ENCODE assay signal across 8 cellular contexts in the genomic region with DNA sequence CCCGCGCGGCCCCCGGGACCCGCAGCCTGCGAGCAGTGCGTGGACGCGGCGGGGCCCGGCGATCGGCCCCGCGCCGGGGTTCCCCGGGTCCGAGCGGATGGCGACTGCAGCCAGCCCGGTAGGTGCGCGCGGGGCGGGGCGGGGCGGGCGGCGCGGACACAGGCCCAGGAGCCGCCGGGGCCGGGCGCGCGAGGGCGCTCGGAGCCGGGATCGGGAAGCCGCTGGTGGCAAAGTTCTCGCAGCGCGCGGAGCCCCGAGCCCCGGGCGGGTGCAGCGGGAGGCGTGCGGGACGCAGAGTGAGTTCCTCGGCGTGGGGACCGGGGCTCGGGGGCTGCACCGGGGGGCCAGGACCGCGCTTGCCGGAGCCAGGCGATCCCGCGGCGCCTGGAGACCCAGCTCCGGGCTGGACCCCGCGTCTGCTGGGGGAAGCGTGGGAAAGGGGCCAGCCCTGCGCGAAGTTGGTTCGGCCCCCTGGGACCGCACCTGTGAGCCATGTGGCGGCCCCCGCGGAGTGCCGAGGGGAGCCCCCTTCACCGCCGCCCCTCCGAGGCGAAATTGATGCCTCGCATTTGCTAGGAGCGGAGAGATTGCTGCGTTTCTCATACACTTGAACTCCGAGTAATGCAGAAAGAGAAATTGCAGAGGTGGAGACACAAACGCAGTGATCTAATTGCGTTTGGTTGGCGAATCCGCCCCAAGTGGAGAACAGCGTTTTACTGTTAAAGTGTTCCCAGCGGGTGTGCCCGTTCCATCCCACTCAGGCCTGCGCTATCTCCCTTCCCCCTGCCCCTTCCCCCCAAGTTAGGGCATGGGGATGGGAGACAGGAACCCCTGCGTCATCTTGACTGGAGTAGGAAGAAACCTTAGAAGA.
DNase-seq lines count a peak whose midpoint lies in the region; ATAC-seq and TF ChIP-seq lines count a peak whose summit lies in the region.

No MANE protein-coding gene starts in this region.

- H3K27me3 ChIP-seq in HCT116 (ENCODE audit: insufficient read depth, low read length) = no peaks in the 10 kb centered on the region
- peaks cover 0 to 8% of the 10 kb centered on the region in 2 donors for H3K27me3 ChIP-seq in naive thymus-derived CD4-positive, alpha-beta T cell (ENCODE audit: control insufficient read depth in 2 of 2, insufficient read depth in 2 of 2, low read length in 2 of 2)

- CTCF ChIA-PET in HCT116 (lab: Charles Lee) = no interaction called here
- CTCF ChIA-PET in activated CD8-positive, alpha-beta memory T cell treated with anti-CD3 and anti-CD28 coated beads, Interleukin-2, amount 10 ng/mL, durations not matched to agents 7 days and 5 days (lab: Charles Lee) = no interaction called here
- CTCF ChIA-PET in naive thymus-derived CD4-positive, alpha-beta T cell (lab: Charles Lee) = no interaction called here

- H3K4me2 ChIP-seq in HCT116 (ENCODE audit: low read length) = peak overlapping the region; percentile 91

- peak overlapping the region; percentile 65; the same call in 1 of the 2 replicates for H3K27ac ChIP-seq in HCT116 (ENCODE audit: low read depth, low read length)
- H3K27ac ChIP-seq in naive thymus-derived CD4-positive, alpha-beta T cell (ENCODE audit: low read depth, low read length) = no peak overlapping the region

- H3K4me3 ChIP-seq in HCT116 (replicated peaks in 1 of 2; ENCODE audit: low read depth in 1 of 2, low read length in 2 of 2) (peak overlapping the region; percentile 62 to 78), fibroblast of pulmonary artery (replicated peaks; ENCODE audit: low read depth, low read length) (peak overlapping the region; percentile 48)
- peak overlapping the region; percentile 16 for H3K4me3 ChIP-seq in naive thymus-derived CD4-positive, alpha-beta T cell (ENCODE audit: low read length)

- H3K9me3 Mint-ChIP-seq in activated CD8-positive, alpha-beta memory T cell treated with anti-CD3 and anti-CD28 coated beads, Interleukin-2, amount 10 ng/mL, durations not matched to agents 7 days and 5 days (ENCODE audit: low read depth) = no peaks in the 10 kb centered on the region
- H3K9me3 Mint-ChIP-seq in naive thymus-derived CD4-positive, alpha-beta T cell = peaks cover 0 to 2% (median 0%) of the 10 kb centered on the region in 11 donors

- TF ChIP-seq RAD21 in HCT116 (IDR thresholded peaks at IDR 0.05; ENCODE audit: low read depth) = peak; percentile 24; the same call in 1 of the 2 replicates

- POLR2A ChIA-PET in HCT116 (lab: Charles Lee) = no interaction called here
- POLR2A ChIA-PET in naive thymus-derived CD4-positive, alpha-beta T cell (lab: Charles Lee) = no interaction called here

- H2AFZ ChIP-seq in HCT116 (ENCODE audit: low read depth, low read length, poor library complexity, severe bottlenecking) = no peak overlapping the region

- peaks cover 5 to 14% of the 10 kb centered on the region in 2 experiments; a peak in 3 of 4 replicates for H3K4me1 ChIP-seq in HCT116 (ENCODE audit: control insufficient read depth in 1 of 2, insufficient read depth in 2 of 2, low read length in 2 of 2)
- H3K4me1 ChIP-seq in naive thymus-derived CD4-positive, alpha-beta T cell (ENCODE audit: control insufficient read depth in 2 of 2, insufficient read depth in 2 of 2, low read length in 2 of 2) = peaks cover 0 to 5% of the 10 kb centered on the region in 2 donors

- intact Hi-C loops in HCT116 (cut with micrococcal nuclease) = no loop called here
- intact Hi-C loops in naive thymus-derived CD4-positive, alpha-beta T cell (cut with micrococcal nuclease) = loop anchor here in 1 of 2 donors (2.0 kb wide), 1 partner anchor 102 kb away; no protein-coding TSS in a partner anchor

- no peaks in the 10 kb centered on the region for H3K9me3 ChIP-seq in HCT116 (ENCODE audit: control insufficient read depth in 1 of 2, insufficient read depth in 1 of 2, low read depth in 1 of 2, low read length in 2 of 2)
- H3K9me3 ChIP-seq in naive thymus-derived CD4-positive, alpha-beta T cell (ENCODE audit: control insufficient read depth in 2 of 3, low read length in 3 of 3) = no peaks in the 10 kb centered on the region

- peaks cover 44% of the 10 kb centered on the region for H3K27me3 Mint-ChIP-seq in activated CD8-positive, alpha-beta memory T cell treated with anti-CD3 and anti-CD28 coated beads, Interleukin-2, amount 10 ng/mL, durations not matched to agents 7 days and 5 days
- H3K27me3 Mint-ChIP-seq in naive thymus-derived CD4-positive, alpha-beta T cell = peaks cover 39 to 58% (median 49%) of the 10 kb centered on the region in 5 donors

- H3K9me2 ChIP-seq in HCT116 (ENCODE audit: insufficient read depth) = no peaks in the 10 kb centered on the region

- H3K4me3 Mint-ChIP-seq in activated CD8-positive, alpha-beta memory T cell treated with anti-CD3 and anti-CD28 coated beads, Interleukin-2, amount 10 ng/mL, durations not matched to agents 7 days and 5 days = no peak overlapping the region
- peak overlapping the region in 9 of 10 donors; percentile 52 to 75 (median 63) for H3K4me3 Mint-ChIP-seq in naive thymus-derived CD4-positive, alpha-beta T cell

- H3K9ac ChIP-seq in HCT116 (ENCODE audit: low read length) = peak overlapping the region; percentile 71

- ATAC-seq in HCT116 = peak; percentile 76
- peak; percentile 37 for ATAC-seq in activated CD8-positive, alpha-beta memory T cell treated with anti-CD3 and anti-CD28 coated beads, Interleukin-2, amount 10 ng/mL, durations not matched to agents 7 days and 5 days
- ATAC-seq in naive thymus-derived CD4-positive, alpha-beta T cell = no peak

- TF ChIP-seq CTCF in HCT116 (IDR thresholded peaks at IDR 0.05 in 2 of 3, conservative IDR thresholded peaks at IDR 0.05 in 1 of 3; ENCODE audit: borderline replicate concordance in 1 of 3, insufficient read depth in 1 of 3, low read depth in 2 of 3, low read length in 2 of 3) (no peak), fibroblast of pulmonary artery (IDR thresholded peaks at IDR 0.05; ENCODE audit: low read length, missing control alignments) (no peak)

- DNase-seq in CD1c-positive myeloid dendritic cell (ENCODE audit: extremely low spot score) (peak; percentile 35), HCT116 (ENCODE audit: low read depth, low spot score) (no peak), fibroblast of pulmonary artery (ENCODE audit: low read depth) (peak; percentile 23), SKM-1 treated with dmso at 0.1 percent for 144 hours (lab: John Stamatoyannopoulos, UW; ENCODE audit: unreplicated experiment) (no peak), cortex of kidney (lab: John Stamatoyannopoulos, UW) (no peak)
- DNase-seq in activated CD8-positive, alpha-beta memory T cell treated with anti-CD3 and anti-CD28 coated beads, Interleukin-2, amount 10 ng/mL, durations not matched to agents 7 days and 5 days = no peak
- DNase-seq in naive thymus-derived CD4-positive, alpha-beta T cell = peak in 2 of 9 donors; percentile 11 to 47
- no peak for DNase-seq in activated effector memory CD4-positive, alpha-beta T cell treated with Interleukin-2 at 50 U/mL for 16 hours

- no peaks in the 10 kb centered on the region for H3K36me3 Mint-ChIP-seq in activated CD8-positive, alpha-beta memory T cell treated with anti-CD3 and anti-CD28 coated beads, Interleukin-2, amount 10 ng/mL, durations not matched to agents 7 days and 5 days
- H3K36me3 Mint-ChIP-seq in naive thymus-derived CD4-positive, alpha-beta T cell = no peaks in the 10 kb centered on the region

- no peaks in the 10 kb centered on the region for H4K20me1 ChIP-seq in HCT116 (ENCODE audit: insufficient read depth)

- BruUV-seq in HCT116 (replicated peaks; lab: Mats Ljungman, UMichigan) = no TSS peak

- H3K4me1 Mint-ChIP-seq in activated CD8-positive, alpha-beta memory T cell treated with anti-CD3 and anti-CD28 coated beads, Interleukin-2, amount 10 ng/mL, durations not matched to agents 7 days and 5 days = peaks cover 2% of the 10 kb centered on the region
- peaks cover 3 to 15% (median 5%) of the 10 kb centered on the region in 7 donors for H3K4me1 Mint-ChIP-seq in naive thymus-derived CD4-positive, alpha-beta T cell

- no peaks in the 10 kb centered on the region for H3K36me3 ChIP-seq in HCT116 (ENCODE audit: control insufficient read depth in 1 of 2, insufficient read depth in 2 of 2, low read length in 2 of 2)
- H3K36me3 ChIP-seq in naive thymus-derived CD4-positive, alpha-beta T cell (ENCODE audit: control insufficient read depth in 2 of 3, insufficient read depth in 3 of 3, low read length in 3 of 3) = no peaks in the 10 kb centered on the region

- RAD21 ChIA-PET in HCT116 (lab: Charles Lee; ENCODE audit: low non-redundant PET in 1 of 2, low total read pairs in 2 of 2, uncharacterized antibody in 2 of 2, unreplicated experiment in 2 of 2) = no interaction called here

- H3K27ac Mint-ChIP-seq in activated CD8-positive, alpha-beta memory T cell treated with anti-CD3 and anti-CD28 coated beads, Interleukin-2, amount 10 ng/mL, durations not matched to agents 7 days and 5 days = no peak overlapping the region
- H3K27ac Mint-ChIP-seq in naive thymus-derived CD4-positive, alpha-beta T cell = no peak overlapping the region

- peaks cover 48% of the 10 kb centered on the region for H3K79me2 ChIP-seq in HCT116 (ENCODE audit: insufficient read depth, low read length)

- no peak for TF ChIP-seq POLR2A in HCT116 (IDR thresholded peaks at IDR 0.05; ENCODE audit: borderline replicate concordance, extremely low read depth, insufficient read depth, insufficient read length)

TF ChIP-seq in HCT116, 20 proteins besides CTCF, POLR2A, EP300 and RAD21 (continues in another document):
- TF ChIP-seq CBX3 (IDR thresholded peaks at IDR 0.05; ENCODE audit: low read depth) = no peak
- TF ChIP-seq ZFX (IDR thresholded peaks at IDR 0.05) = peak; percentile 50; the same call in 1 of the 2 replicates
- no peak for TF ChIP-seq TCF7L2 (IDR thresholded peaks at IDR 0.05; ENCODE audit: borderline replicate concordance, extremely low read depth, insufficient read depth, insufficient read length)
- no peak for TF ChIP-seq SIN3A (IDR thresholded peaks at IDR 0.05; ENCODE audit: low read depth)
- TF ChIP-seq, protein P1, sequence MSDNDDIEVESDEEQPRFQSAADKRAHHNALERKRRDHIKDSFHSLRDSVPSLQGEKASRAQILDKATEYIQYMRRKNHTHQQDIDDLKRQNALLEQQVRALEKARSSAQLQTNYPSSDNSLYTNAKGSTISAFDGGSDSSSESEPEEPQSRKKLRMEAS (IDR thresholded peaks at IDR 0.05) = peak; percentile 26; the same call in 1 of the 2 replicates
- TF ChIP-seq YY1 (IDR thresholded peaks at IDR 0.05; ENCODE audit: extremely low read depth, insufficient replicate concordance, low read depth, low read length) = no peak
- TF ChIP-seq, protein P2, sequence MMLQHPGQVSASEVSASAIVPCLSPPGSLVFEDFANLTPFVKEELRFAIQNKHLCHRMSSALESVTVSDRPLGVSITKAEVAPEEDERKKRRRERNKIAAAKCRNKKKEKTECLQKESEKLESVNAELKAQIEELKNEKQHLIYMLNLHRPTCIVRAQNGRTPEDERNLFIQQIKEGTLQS (IDR thresholded peaks at IDR 0.05) = no peak

Comparison
In these comparisons a context has a peak if more than half of its experiments do, and no peak if none do; other contexts are left out.
1. DNase-seq: peak in CD1c-positive myeloid dendritic cell (single experiment) and fibroblast of pulmonary artery (single experiment); none in HCT116 (single experiment), activated CD8-positive, alpha-beta memory T cell treated with anti-CD3 and anti-CD28 coated beads, Interleukin-2, amount 10 ng/mL, durations not matched to agents 7 days and 5 days (single experiment), activated effector memory CD4-positive, alpha-beta T cell treated with Interleukin-2 at 50 U/mL for 16 hours (single experiment), SKM-1 treated with dmso at 0.1 percent for 144 hours (single experiment) and cortex of kidney (single experiment).
2. H3K4me3 ChIP-seq: peak in every context shown above with its lines; median percentile 70 in HCT116; 48 in fibroblast of pulmonary artery; 16 in naive thymus-derived CD4-positive, alpha-beta T cell.